In the genomic region with DNA sequence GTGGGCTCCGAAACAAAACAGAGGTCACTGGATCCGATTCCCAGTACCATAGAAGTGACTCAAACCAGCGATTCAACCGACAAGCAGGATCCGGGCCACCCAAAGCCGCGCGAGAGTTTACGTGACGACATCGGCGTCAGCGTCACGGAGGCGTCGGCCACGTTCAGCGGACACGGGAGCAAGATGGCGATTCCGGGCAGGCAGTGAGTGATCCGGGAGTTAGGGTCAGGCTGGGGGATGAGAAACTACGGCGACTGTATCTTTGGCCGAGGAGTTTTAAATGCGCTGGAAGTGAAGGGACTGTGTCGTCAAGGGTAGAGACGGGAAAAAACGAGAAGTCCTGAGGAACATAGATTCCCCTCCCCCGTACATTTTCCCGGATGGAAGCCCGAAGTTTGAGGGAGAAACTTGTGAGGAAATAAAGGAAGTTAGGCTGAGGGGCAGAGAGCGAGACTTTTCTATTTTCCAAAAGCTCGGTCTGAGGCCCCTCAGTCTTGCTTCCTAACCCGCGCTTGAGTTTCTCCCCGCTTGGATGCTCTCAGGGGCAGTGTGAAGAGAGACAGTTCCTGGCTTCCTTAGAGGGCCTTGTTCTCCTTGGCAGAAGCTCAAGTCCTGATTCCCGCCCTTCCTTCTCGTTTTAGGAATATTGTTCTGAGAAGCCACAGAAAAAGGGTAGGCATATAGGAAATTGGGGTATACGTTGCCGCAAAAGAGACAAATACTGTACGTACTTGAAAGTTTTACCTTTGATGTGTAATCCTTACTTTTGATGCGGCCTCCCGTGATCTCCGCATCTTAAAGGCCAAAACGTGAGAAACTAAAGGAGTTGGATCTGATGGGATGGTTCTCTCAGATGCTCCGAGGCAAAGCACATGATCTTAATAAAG, we compare ENCODE assay signal across 1 cellular context.
A peak's percentile ranks its signal among the peaks of the same experiment; 100 is the strongest.
TF ChIP-seq lines count a peak whose summit lies in the region.

A gene with protein sequence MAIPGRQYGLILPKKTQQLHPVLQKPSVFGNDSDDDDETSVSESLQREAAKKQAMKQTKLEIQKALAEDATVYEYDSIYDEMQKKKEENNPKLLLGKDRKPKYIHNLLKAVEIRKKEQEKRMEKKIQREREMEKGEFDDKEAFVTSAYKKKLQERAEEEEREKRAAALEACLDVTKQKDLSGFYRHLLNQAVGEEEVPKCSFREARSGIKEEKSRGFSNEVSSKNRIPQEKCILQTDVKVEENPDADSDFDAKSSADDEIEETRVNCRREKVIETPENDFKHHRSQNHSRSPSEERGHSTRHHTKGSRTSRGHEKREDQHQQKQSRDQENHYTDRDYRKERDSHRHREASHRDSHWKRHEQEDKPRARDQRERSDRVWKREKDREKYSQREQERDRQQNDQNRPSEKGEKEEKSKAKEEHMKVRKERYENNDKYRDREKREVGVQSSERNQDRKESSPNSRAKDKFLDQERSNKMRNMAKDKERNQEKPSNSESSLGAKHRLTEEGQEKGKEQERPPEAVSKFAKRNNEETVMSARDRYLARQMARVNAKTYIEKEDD (plus strand): TSS at position 156 of the 887 bp plus-strand sequence. CDS start 28 bp downstream, at position 184.

TF ChIP-seq in GM12878, 131 proteins besides CTCF, POLR2A, EP300 and RAD21 (continued from another document):
- TF ChIP-seq, protein P1, sequence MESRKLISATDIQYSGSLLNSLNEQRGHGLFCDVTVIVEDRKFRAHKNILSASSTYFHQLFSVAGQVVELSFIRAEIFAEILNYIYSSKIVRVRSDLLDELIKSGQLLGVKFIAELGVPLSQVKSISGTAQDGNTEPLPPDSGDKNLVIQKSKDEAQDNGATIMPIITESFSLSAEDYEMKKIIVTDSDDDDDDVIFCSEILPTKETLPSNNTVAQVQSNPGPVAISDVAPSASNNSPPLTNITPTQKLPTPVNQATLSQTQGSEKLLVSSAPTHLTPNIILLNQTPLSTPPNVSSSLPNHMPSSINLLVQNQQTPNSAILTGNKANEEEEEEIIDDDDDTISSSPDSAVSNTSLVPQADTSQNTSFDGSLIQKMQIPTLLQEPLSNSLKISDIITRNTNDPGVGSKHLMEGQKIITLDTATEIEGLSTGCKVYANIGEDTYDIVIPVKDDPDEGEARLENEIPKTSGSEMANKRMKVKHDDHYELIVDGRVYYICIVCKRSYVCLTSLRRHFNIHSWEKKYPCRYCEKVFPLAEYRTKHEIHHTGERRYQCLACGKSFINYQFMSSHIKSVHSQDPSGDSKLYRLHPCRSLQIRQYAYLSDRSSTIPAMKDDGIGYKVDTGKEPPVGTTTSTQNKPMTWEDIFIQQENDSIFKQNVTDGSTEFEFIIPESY (IDR thresholded peaks at IDR 0.05) = 0 out of 2 replicates have a peak, but pooled peaks have one; percentile 34
- peak; percentile 51; the same call in 1 of the 2 replicates for TF ChIP-seq TCF12 (IDR thresholded peaks at IDR 0.05; ENCODE audit: low read depth, low read length)
- peak; percentile 67; the same call in 1 of the 2 replicates for TF ChIP-seq PAX5 (IDR thresholded peaks at IDR 0.05; ENCODE audit: borderline replicate concordance, low read depth, low read length)
- TF ChIP-seq CREM (IDR thresholded peaks at IDR 0.05; ENCODE audit: low read depth) = peak; percentile 96
- no peak for TF ChIP-seq SREBF2 (IDR thresholded peaks at IDR 0.05; ENCODE audit: low read length)
- peak; percentile 97 for TF ChIP-seq SMAD5 (IDR thresholded peaks at IDR 0.05; ENCODE audit: low read depth)
- TF ChIP-seq POLR2AphosphoS2 (IDR thresholded peaks at IDR 0.05; ENCODE audit: low read depth, low read length) = peak; percentile 92
- TF ChIP-seq CHD4 (IDR thresholded peaks at IDR 0.05) = no peak
- TF ChIP-seq JUNB (IDR thresholded peaks at IDR 0.05) = 0 out of 2 replicates have a peak, but pooled peaks have one; percentile 37
- TF ChIP-seq LARP7 (IDR thresholded peaks at IDR 0.05) = 0 out of 2 replicates have a peak, but pooled peaks have one; percentile 34
- no peak for TF ChIP-seq MEF2B (IDR thresholded peaks at IDR 0.05; ENCODE audit: partially characterized antibody, poor library complexity, severe bottlenecking)
- TF ChIP-seq, protein P2, sequence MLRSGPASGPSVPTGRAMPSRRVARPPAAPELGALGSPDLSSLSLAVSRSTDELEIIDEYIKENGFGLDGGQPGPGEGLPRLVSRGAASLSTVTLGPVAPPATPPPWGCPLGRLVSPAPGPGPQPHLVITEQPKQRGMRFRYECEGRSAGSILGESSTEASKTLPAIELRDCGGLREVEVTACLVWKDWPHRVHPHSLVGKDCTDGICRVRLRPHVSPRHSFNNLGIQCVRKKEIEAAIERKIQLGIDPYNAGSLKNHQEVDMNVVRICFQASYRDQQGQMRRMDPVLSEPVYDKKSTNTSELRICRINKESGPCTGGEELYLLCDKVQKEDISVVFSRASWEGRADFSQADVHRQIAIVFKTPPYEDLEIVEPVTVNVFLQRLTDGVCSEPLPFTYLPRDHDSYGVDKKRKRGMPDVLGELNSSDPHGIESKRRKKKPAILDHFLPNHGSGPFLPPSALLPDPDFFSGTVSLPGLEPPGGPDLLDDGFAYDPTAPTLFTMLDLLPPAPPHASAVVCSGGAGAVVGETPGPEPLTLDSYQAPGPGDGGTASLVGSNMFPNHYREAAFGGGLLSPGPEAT (IDR thresholded peaks at IDR 0.05; ENCODE audit: low read depth) = peak; percentile 80
- 0 out of 2 replicates have a peak, but pooled peaks have one; percentile 51 for TF ChIP-seq SIN3A (IDR thresholded peaks at IDR 0.05; ENCODE audit: low read depth, low read length)
- TF ChIP-seq ETV6 (conservative IDR thresholded peaks at IDR 0.05 in 1 of 2, IDR thresholded peaks at IDR 0.05 in 1 of 2; ENCODE audit: borderline replicate concordance in 1 of 2, low read depth in 1 of 2) = no peak
- TF ChIP-seq EGR1 (IDR thresholded peaks at IDR 0.05; ENCODE audit: borderline replicate concordance in 1 of 2, low read depth in 2 of 2, low read length in 2 of 2) = peak in 1 of 2 experiments; percentile 84; a peak in 1 of 3 replicates
- TF ChIP-seq, protein P3, sequence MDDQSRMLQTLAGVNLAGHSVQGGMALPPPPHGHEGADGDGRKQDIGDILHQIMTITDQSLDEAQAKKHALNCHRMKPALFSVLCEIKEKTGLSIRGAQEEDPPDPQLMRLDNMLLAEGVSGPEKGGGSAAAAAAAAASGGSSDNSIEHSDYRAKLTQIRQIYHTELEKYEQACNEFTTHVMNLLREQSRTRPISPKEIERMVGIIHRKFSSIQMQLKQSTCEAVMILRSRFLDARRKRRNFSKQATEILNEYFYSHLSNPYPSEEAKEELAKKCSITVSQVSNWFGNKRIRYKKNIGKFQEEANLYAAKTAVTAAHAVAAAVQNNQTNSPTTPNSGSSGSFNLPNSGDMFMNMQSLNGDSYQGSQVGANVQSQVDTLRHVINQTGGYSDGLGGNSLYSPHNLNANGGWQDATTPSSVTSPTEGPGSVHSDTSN (IDR thresholded peaks at IDR 0.05; ENCODE audit: insufficient replicate concordance, low read depth, low read length) = peak; percentile 17
- no peak for TF ChIP-seq BCL11A (IDR thresholded peaks at IDR 0.05; ENCODE audit: low read depth, low read length)
- TF ChIP-seq PML (IDR thresholded peaks at IDR 0.05; ENCODE audit: low read length) = peak; percentile 95
- TF ChIP-seq, protein P4, sequence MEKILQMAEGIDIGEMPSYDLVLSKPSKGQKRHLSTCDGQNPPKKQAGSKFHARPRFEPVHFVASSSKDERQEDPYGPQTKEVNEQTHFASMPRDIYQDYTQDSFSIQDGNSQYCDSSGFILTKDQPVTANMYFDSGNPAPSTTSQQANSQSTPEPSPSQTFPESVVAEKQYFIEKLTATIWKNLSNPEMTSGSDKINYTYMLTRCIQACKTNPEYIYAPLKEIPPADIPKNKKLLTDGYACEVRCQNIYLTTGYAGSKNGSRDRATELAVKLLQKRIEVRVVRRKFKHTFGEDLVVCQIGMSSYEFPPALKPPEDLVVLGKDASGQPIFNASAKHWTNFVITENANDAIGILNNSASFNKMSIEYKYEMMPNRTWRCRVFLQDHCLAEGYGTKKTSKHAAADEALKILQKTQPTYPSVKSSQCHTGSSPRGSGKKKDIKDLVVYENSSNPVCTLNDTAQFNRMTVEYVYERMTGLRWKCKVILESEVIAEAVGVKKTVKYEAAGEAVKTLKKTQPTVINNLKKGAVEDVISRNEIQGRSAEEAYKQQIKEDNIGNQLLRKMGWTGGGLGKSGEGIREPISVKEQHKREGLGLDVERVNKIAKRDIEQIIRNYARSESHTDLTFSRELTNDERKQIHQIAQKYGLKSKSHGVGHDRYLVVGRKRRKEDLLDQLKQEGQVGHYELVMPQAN (conservative IDR thresholded peaks at IDR 0.05) = 0 out of 2 replicates have a peak, but pooled peaks have one; percentile 39
- TF ChIP-seq GATAD2B (conservative IDR thresholded peaks at IDR 0.05; ENCODE audit: low read depth) = peak; percentile 71; the same call in 1 of the 2 replicates
- TF ChIP-seq MXI1 (IDR thresholded peaks at IDR 0.05; ENCODE audit: low read depth, low read length) = peak; percentile 64; the same call in 1 of the 2 replicates
- TF ChIP-seq MYC (IDR thresholded peaks at IDR 0.05; ENCODE audit: insufficient read depth, insufficient read length, insufficient replicate concordance, low read length, severe bottlenecking) = no peak
- peak; percentile 36; the same call in 1 of the 2 replicates for TF ChIP-seq RUNX3 (IDR thresholded peaks at IDR 0.05; ENCODE audit: low read length)
- no peak for TF ChIP-seq YBX1 (IDR thresholded peaks at IDR 0.05)
- peak; percentile 32; the same call in 1 of the 2 replicates for TF ChIP-seq TCF3 (IDR thresholded peaks at IDR 0.05; ENCODE audit: borderline replicate concordance, insufficient read depth, low read depth, low read length)
- no peak for TF ChIP-seq SRF (IDR thresholded peaks at IDR 0.05; ENCODE audit: low read depth in 2 of 2, low read length in 2 of 2)
- TF ChIP-seq EED (IDR thresholded peaks at IDR 0.05; ENCODE audit: low read depth) = peak; percentile 41; the same call in 1 of the 2 replicates
- TF ChIP-seq BHLHE40 (IDR thresholded peaks at IDR 0.05; ENCODE audit: borderline replicate concordance in 1 of 2, low read depth in 2 of 2, low read length in 1 of 2) = peak; percentile 14 to 73; a peak in 2 of 4 replicates
- TF ChIP-seq CHD1 (IDR thresholded peaks at IDR 0.05; ENCODE audit: low read depth, low read length) = peak; percentile 84; the same call in 1 of the 2 replicates
- peak; percentile 99 for TF ChIP-seq POLR2AphosphoS5 (IDR thresholded peaks at IDR 0.05; ENCODE audit: low read length)
- 0 out of 2 replicates have a peak, but pooled peaks have one; percentile 54 for TF ChIP-seq RFX5 (IDR thresholded peaks at IDR 0.05; ENCODE audit: low read depth, low read length)
- TF ChIP-seq DPF2 (IDR thresholded peaks at IDR 0.05) = 0 out of 2 replicates have a peak, but pooled peaks have one; percentile 28
- TF ChIP-seq, protein P5, sequence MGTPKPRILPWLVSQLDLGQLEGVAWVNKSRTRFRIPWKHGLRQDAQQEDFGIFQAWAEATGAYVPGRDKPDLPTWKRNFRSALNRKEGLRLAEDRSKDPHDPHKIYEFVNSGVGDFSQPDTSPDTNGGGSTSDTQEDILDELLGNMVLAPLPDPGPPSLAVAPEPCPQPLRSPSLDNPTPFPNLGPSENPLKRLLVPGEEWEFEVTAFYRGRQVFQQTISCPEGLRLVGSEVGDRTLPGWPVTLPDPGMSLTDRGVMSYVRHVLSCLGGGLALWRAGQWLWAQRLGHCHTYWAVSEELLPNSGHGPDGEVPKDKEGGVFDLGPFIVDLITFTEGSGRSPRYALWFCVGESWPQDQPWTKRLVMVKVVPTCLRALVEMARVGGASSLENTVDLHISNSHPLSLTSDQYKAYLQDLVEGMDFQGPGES (IDR thresholded peaks at IDR 0.05) = no peak
- peak; percentile 97 for TF ChIP-seq CHD2 (IDR thresholded peaks at IDR 0.05; ENCODE audit: borderline replicate concordance, low read depth, low read length)
TF ChIP-seq in GM12878: peak in this region for 47.
